ENCODE assay signal across 8 cellular contexts in genomic region chr11:206516-207212, GRCh38. TPM values are rescaled to one million over a fixed set of nuclear protein-coding genes. Genes with fewer than 3 reads are reported as not detected.
A peak's percentile ranks its signal among the peaks of the same experiment; 100 is the strongest.
DNase-seq lines count a peak whose midpoint lies in the region; ATAC-seq and TF ChIP-seq lines count a peak whose summit lies in the region.

No MANE protein-coding gene starts in this region.

- peaks cover 30% of the 10 kb centered on the region for H3K36me3 Mint-ChIP-seq in MCF 10A (ENCODE audit: insufficient read depth, unreplicated experiment)

- intact Hi-C loops in MCF 10A (cut with micrococcal nuclease), result loop anchor here (5.0 kb wide), 1 partner anchor 241 kb away; no protein-coding TSS in a partner anchor

- peaks cover 44% of the 10 kb centered on the region for H3K36me3 ChIP-seq in thymus (ENCODE audit: control insufficient read depth, insufficient read depth)

- BruUV-seq in MCF 10A (replicated peaks; lab: Mats Ljungman, UMichigan), result TSS peak; percentile 24

- 4% methylated on average over 39 of the region's 39 CpGs for WGBS in thymus

- H3K4me3 ChIP-seq in AG04449 (ENCODE audit: low read depth, low read length) (peak overlapping the region; percentile 96), NB4 (ENCODE audit: low read depth, low read length) (peak overlapping the region; percentile 88), thymus (ENCODE audit: low read length) (peak overlapping the region; percentile 87)

- DNase-seq in AG04449 (ENCODE audit: low read depth, low spot score) (no peak), NB4 (ENCODE audit: low read depth) (peak; percentile 40), MCF 10A (ENCODE audit: unreplicated experiment) (no peak), left lobe of liver (ENCODE audit: low spot score) (no peak), cortex of kidney (lab: John Stamatoyannopoulos, UW) (no peak)

- no peaks in the 10 kb centered on the region for H3K9me3 Mint-ChIP-seq in MCF 10A (ENCODE audit: unreplicated experiment)

- H3K27ac ChIP-seq in thymus (ENCODE audit: low read depth), result peak overlapping the region; percentile 96

- H3K27me3 ChIP-seq in thymus (ENCODE audit: control insufficient read depth, insufficient read depth), result no peaks in the 10 kb centered on the region

- peak overlapping the region; percentile 99 for H3K4me3 Mint-ChIP-seq in MCF 10A (ENCODE audit: unreplicated experiment)

- H3K4me1 ChIP-seq in thymus (ENCODE audit: control insufficient read depth, insufficient read depth, low read length), result peaks cover 31% of the 10 kb centered on the region

- CTCF ChIA-PET in AG04449 (lab: Yijun Ruan, JAX), result interaction anchor here (1.0 to 1.5 kb wide), 2 partner anchors 234 to 242 kb away, joined by 3 to 6 read pairs; no protein-coding TSS in a partner anchor
- CTCF ChIA-PET in MCF 10A (lab: Yijun Ruan, JAX), result interaction anchor here (0.6 to 5.0 kb wide), 6 partner anchors 18 to 303 kb away, joined by 3 to 18 read pairs (median 3); partner anchors contain the start of gene PSMD13

- no peaks in the 10 kb centered on the region for H3K27me3 Mint-ChIP-seq in MCF 10A (ENCODE audit: insufficient read depth, unreplicated experiment)

- POLR2A ChIA-PET in AG04449 (lab: Yijun Ruan, JAX) (interaction anchor here (0.6 to 2.3 kb wide), 12 partner anchors 9 to 241 kb away, joined by 3 to 15 read pairs (median 4); a partner anchor contains a TSS), MCF 10A (lab: Yijun Ruan, JAX) (interaction anchor here (0.6 to 5.9 kb wide), 31 partner anchors 10 to 721 kb away, joined by 3 to 136 read pairs (median 5); partner anchors contain the start of genes IFITM2, IFITM3, PGGHG and PHRF1)

- peak overlapping the region; percentile 99 for H3K27ac Mint-ChIP-seq in MCF 10A (ENCODE audit: low read depth, unreplicated experiment)

- TF ChIP-seq POLR2A in NB4 (IDR thresholded peaks at IDR 0.05; ENCODE audit: extremely low read depth, insufficient read length), result no peak

- H3K9me3 ChIP-seq in thymus (ENCODE audit: control insufficient read depth), result no peaks in the 10 kb centered on the region

- H3K4me1 Mint-ChIP-seq in MCF 10A (ENCODE audit: insufficient read depth, unreplicated experiment), result peaks cover 15% of the 10 kb centered on the region

- TF ChIP-seq CTCF in AG04449 (IDR thresholded peaks at IDR 0.05; ENCODE audit: insufficient read depth, low read length, missing control alignments) (no peak), NB4 (IDR thresholded peaks at IDR 0.05; ENCODE audit: low read depth, low read length) (no peak), MCF 10A (IDR thresholded peaks at IDR 0.05; ENCODE audit: unreplicated experiment) (no peak)

- ATAC-seq in GM19035 (IDR thresholded peaks at IDR 0.05; ENCODE audit: unreplicated experiment), result peak; percentile 2
- ATAC-seq in left lobe of liver, result peak; percentile 6
- no peak for ATAC-seq in GM19455 (IDR thresholded peaks at IDR 0.05; ENCODE audit: unreplicated experiment)

RNA-seq across cellular contexts. Expression of gene BET1L, which starts 0.5 kb away (rescaled TPM):
- total RNA-seq in MCF 10A (2022) (65.3 and 66.1 TPM in 2 replicates), left lobe of liver (33.6 TPM)
- 27.7 TPM for polyA plus RNA-seq in thymus

RNA-seq across cellular contexts. Expression of gene RIC8A, which starts 0.8 kb away (rescaled TPM):
- total RNA-seq in MCF 10A (2022) (93.3 and 109 TPM in 2 replicates), left lobe of liver (31.4 TPM)
- 54.7 TPM for polyA plus RNA-seq in thymus

RNA-seq across cellular contexts. Expression of gene SCGB1C1, which starts 13.8 kb away (rescaled TPM):
- total RNA-seq in MCF 10A (2022), result not detected in 2 replicates
- not detected for total RNA-seq in left lobe of liver
- polyA plus RNA-seq in thymus, result 0.34 TPM

RNA-seq across cellular contexts. Expression of gene SIRT3, which starts 29.5 kb away (rescaled TPM):
- total RNA-seq in MCF 10A (2022), result 19.8 and 20.5 TPM in 2 replicates
- 21.4 TPM for total RNA-seq in left lobe of liver
- polyA plus RNA-seq in thymus, result 38.3 TPM

RNA-seq across cellular contexts. Expression of gene PSMD13, which starts 30.1 kb away (rescaled TPM):
- total RNA-seq in MCF 10A (2022), result 86.8 and 103 TPM in 2 replicates
- 49.5 TPM for total RNA-seq in left lobe of liver
- polyA plus RNA-seq in thymus, result 192 TPM
